11 cellular contexts compared by ENCODE assay signal in genomic region chr7:139720705-139721231, GRCh38. TPM values are rescaled to one million over a fixed set of nuclear protein-coding genes. Genes with fewer than 3 reads are reported as not detected.
DNase-seq lines count a peak whose midpoint lies in the region; ATAC-seq and TF ChIP-seq lines count a peak whose summit lies in the region.
"Had no signal": no experiment of that assay in that cellular context is flagged by ENCODE, and none has a peak within 500 bp of the region (broad histone marks: within the 10 kb centered on the region; RNA-seq: fewer than 3 reads in every experiment).

No MANE protein-coding gene starts in this region.

- H3K4me1 ChIP-seq in PC-3 (ENCODE audit: insufficient read depth, low read length): peaks cover 50% of the 10 kb centered on the region
- H3K4me1 ChIP-seq in right cardiac atrium (ENCODE audit: control insufficient read depth, insufficient read depth, low read length): peaks cover 17% of the 10 kb centered on the region
- H3K4me1 ChIP-seq in transverse colon: peaks cover 31 to 52% (median 35%) of the 10 kb centered on the region in 4 donors
- peaks cover 4% of the 10 kb centered on the region for H3K4me1 ChIP-seq in neural progenitor cell

- no peaks in the 10 kb centered on the region for H3K27me3 Mint-ChIP-seq in activated naive CD4-positive, alpha-beta T cell treated with anti-CD3 and anti-CD28 coated beads, Interleukin-2, amount 10 ng/mL, durations not matched to agents 7 days and 5 days
- no peaks in the 10 kb centered on the region for H3K27me3 Mint-ChIP-seq in neural progenitor cell (ENCODE audit: insufficient read depth, low read depth)
- H3K27me3 Mint-ChIP-seq: CD4-positive, alpha-beta memory T cell had no signal

- DNase-seq in activated naive CD4-positive, alpha-beta T cell treated with anti-CD3 and anti-CD28 coated beads, Interleukin-2, amount 10 ng/mL, durations not matched to agents 7 days and 5 days: peak; percentile 40
- no peak for DNase-seq in activated naive CD4-positive, alpha-beta T cell treated with Interleukin-2 at 50 U/mL for 16 hours
- DNase-seq in PC-3 (peak; percentile 81), right cardiac atrium (peak in 1 of 3 donors; percentile 39), transverse colon (peak; percentile 50), neural progenitor cell (ENCODE audit: low spot score) (no peak), omental fat pad (ENCODE audit: low spot score) (no peak)
- DNase-seq: activated effector memory CD4-positive, alpha-beta T cell treated with Interleukin-2 at 50 U/mL for 16 hours; NCI-H774 had no signal

- H3K27ac ChIP-seq in PC-3 (ENCODE audit: low read length) (peak overlapping the region; percentile 54), right cardiac atrium (ENCODE audit: low read length) (peak overlapping the region; percentile 24), transverse colon (peak overlapping the region; percentile 64 to 78 (median 70)), neural progenitor cell (no peak overlapping the region)

- H3K9me2 ChIP-seq in PC-3 (replicated peaks; ENCODE audit: low read length): no peaks in the 10 kb centered on the region

- no peak for TF ChIP-seq POLR2A in transverse colon (IDR thresholded peaks at IDR 0.05)

- intact Hi-C loops in PC-3 (cut with micrococcal nuclease): loop anchor here (1.0 to 2.0 kb wide), 2 partner anchors 11 to 40 kb away; no protein-coding TSS in a partner anchor
- intact Hi-C loops in right cardiac atrium (cut with DNase I): no loop called here
- intact Hi-C loops in transverse colon (cut with DNase I; ENCODE audit: low total_unique reads): no loop called here

- in situ Hi-C loops in transverse colon (cut with MboI; ENCODE audit: low pct_ligation_motif_present in 1 of 4, low pct_unique_long_range_greater_than_20kb in 1 of 4, low sequenced_read_pairs in 3 of 4): loop anchor here in 1 of 4 donors (10.0 kb wide), 1 partner anchor 54 kb away; the partner anchor contains the start of gene HIPK2

- H3K27ac Mint-ChIP-seq in activated naive CD4-positive, alpha-beta T cell treated with anti-CD3 and anti-CD28 coated beads, Interleukin-2, amount 10 ng/mL, durations not matched to agents 7 days and 5 days: no peak overlapping the region
- H3K27ac Mint-ChIP-seq in neural progenitor cell: no peak overlapping the region

- H3K9ac ChIP-seq in PC-3 (ENCODE audit: low read length) (peak overlapping the region; percentile 20; the same call in 1 of the 2 replicates), neural progenitor cell (no peak overlapping the region)

- peaks cover 8% of the 10 kb centered on the region for H3K36me3 Mint-ChIP-seq in activated naive CD4-positive, alpha-beta T cell treated with anti-CD3 and anti-CD28 coated beads, Interleukin-2, amount 10 ng/mL, durations not matched to agents 7 days and 5 days
- peaks cover 19% of the 10 kb centered on the region for H3K36me3 Mint-ChIP-seq in neural progenitor cell

- peaks cover 17% of the 10 kb centered on the region for H3K36me3 ChIP-seq in PC-3 (ENCODE audit: low read depth, low read length)
- peaks cover 0 to 10% (median 4%) of the 10 kb centered on the region in 4 donors for H3K36me3 ChIP-seq in transverse colon
- no peaks in the 10 kb centered on the region for H3K36me3 ChIP-seq in neural progenitor cell

- H4K20me1 ChIP-seq in PC-3 (ENCODE audit: low read length) (peaks cover 36% of the 10 kb centered on the region), neural progenitor cell (ENCODE audit: low read depth) (peaks cover 19% of the 10 kb centered on the region)

- H3K27me3 ChIP-seq in PC-3 (ENCODE audit: low read length): no peaks in the 10 kb centered on the region
- no peaks in the 10 kb centered on the region for H3K27me3 ChIP-seq in right cardiac atrium (ENCODE audit: control insufficient read depth, insufficient read depth)
- H3K27me3 ChIP-seq in transverse colon: no peaks in the 10 kb centered on the region
- H3K27me3 ChIP-seq in neural progenitor cell: no peaks in the 10 kb centered on the region

- CTCF ChIA-PET in activated naive CD4-positive, alpha-beta T cell treated with anti-CD3 and anti-CD28 coated beads, Interleukin-2, amount 10 ng/mL, durations not matched to agents 7 days and 5 days (lab: Charles Lee): no interaction called here
- CTCF ChIA-PET in PC-3 (lab: Charles Lee): no interaction called here

- H3K4me3 Mint-ChIP-seq in activated naive CD4-positive, alpha-beta T cell treated with anti-CD3 and anti-CD28 coated beads, Interleukin-2, amount 10 ng/mL, durations not matched to agents 7 days and 5 days: no peak overlapping the region
- H3K4me3 Mint-ChIP-seq in neural progenitor cell: no peak overlapping the region
- H3K4me3 Mint-ChIP-seq: CD4-positive, alpha-beta memory T cell had no signal

- H3K4me2 ChIP-seq in PC-3 (ENCODE audit: low read length) (peak overlapping the region; percentile 54), neural progenitor cell (no peak overlapping the region)

- 55% methylated on average over 12 of the region's 12 CpGs for WGBS in right cardiac atrium
- 31 to 69% methylated on average over 8 to 12 of the region's 12 CpGs for whole genome bisulfite sequencing in transverse colon (ENCODE audit: low coverage in 1 of 2), 2 donors

- peaks cover 7% of the 10 kb centered on the region for H3K4me1 Mint-ChIP-seq in activated naive CD4-positive, alpha-beta T cell treated with anti-CD3 and anti-CD28 coated beads, Interleukin-2, amount 10 ng/mL, durations not matched to agents 7 days and 5 days
- H3K4me1 Mint-ChIP-seq in neural progenitor cell: peaks cover 3% of the 10 kb centered on the region

- H3K9me3 ChIP-seq in PC-3 (ENCODE audit: low read length) (no peaks in the 10 kb centered on the region), right cardiac atrium (ENCODE audit: control insufficient read depth, low read length) (no peaks in the 10 kb centered on the region), transverse colon (no peaks in the 10 kb centered on the region), neural progenitor cell (ENCODE audit: low read depth) (no peaks in the 10 kb centered on the region)

- no peak for TF ChIP-seq EP300 in transverse colon (IDR thresholded peaks at IDR 0.05; ENCODE audit: low read depth)

- POLR2A ChIA-PET in PC-3 (lab: Charles Lee; ENCODE audit: unreplicated experiment): interaction anchor here (0.7 kb wide), 1 partner anchor 62 kb away, joined by 3 read pairs; no protein-coding TSS in a partner anchor

- ATAC-seq in PC-3: peak; percentile 85
- ATAC-seq in right cardiac atrium: peak; percentile 58 to 68
- ATAC-seq in omental fat pad (ENCODE audit: low FRiP score): no peak
- no peak for ATAC-seq in HG03108 (IDR thresholded peaks at IDR 0.05; ENCODE audit: unreplicated experiment)

- no peak overlapping the region for H2AFZ ChIP-seq in PC-3 (ENCODE audit: low read length)
- no peak overlapping the region for H2AFZ ChIP-seq in neural progenitor cell (replicated peaks)

- H3K79me2 ChIP-seq in PC-3 (ENCODE audit: low read length): peaks cover 98% of the 10 kb centered on the region
- peaks cover 34% of the 10 kb centered on the region for H3K79me2 ChIP-seq in neural progenitor cell (ENCODE audit: low read depth)

- BruUV-seq in PC-3 (replicated peaks; lab: Mats Ljungman, UMichigan): no TSS peak

- no peaks in the 10 kb centered on the region for H3K9me3 Mint-ChIP-seq in activated naive CD4-positive, alpha-beta T cell treated with anti-CD3 and anti-CD28 coated beads, Interleukin-2, amount 10 ng/mL, durations not matched to agents 7 days and 5 days
- H3K9me3 Mint-ChIP-seq in neural progenitor cell: no peaks in the 10 kb centered on the region
- H3K9me3 Mint-ChIP-seq: CD4-positive, alpha-beta memory T cell had no signal

- H3K4me3 ChIP-seq in PC-3 (ENCODE audit: low read length) (no peak overlapping the region), right cardiac atrium (ENCODE audit: low read length) (no peak overlapping the region), transverse colon (no peak overlapping the region), neural progenitor cell (no peak overlapping the region)

- no peaks in the 10 kb centered on the region for H3F3A ChIP-seq in PC-3 (ENCODE audit: low read length, unreplicated experiment)
- no peaks in the 10 kb centered on the region for H3F3A ChIP-seq in neural progenitor cell (ENCODE audit: low read depth)

- TF ChIP-seq CTCF in PC-3 (conservative IDR thresholded peaks at IDR 0.05; ENCODE audit: low read depth, low read length): no peak
- peak in 1 of 5 experiments; percentile 14 for TF ChIP-seq CTCF in transverse colon (IDR thresholded peaks at IDR 0.05)
- TF ChIP-seq CTCF in neural progenitor cell (IDR thresholded peaks at IDR 0.05): no peak
- no peak for TF ChIP-seq CTCF in omental fat pad (IDR thresholded peaks at IDR 0.05)

RNA-seq across cellular contexts. Expression of gene HIPK2, which starts 57.0 kb away (rescaled TPM):
- total RNA-seq in PC-3 (2014; rRNA removed) (38.1 and 46.0 TPM in 2 replicates), right cardiac atrium (100 to 1,000 TPM in 2 of 4 donors, 10 to 100 TPM in 2; 92.6 to 131 (median 113) TPM), transverse colon (10 to 100 TPM; 27.3 to 40.3 (median 33.6) TPM), neural progenitor cell (ENCODE audit: low replicate concordance) (12.8 and 14.2 TPM in 2 replicates), omental fat pad (10 to 100 TPM; 39.6 to 90.3 (median 70.0) TPM)
- polyA plus RNA-seq in right cardiac atrium: 72.1 TPM

Comparison
In these comparisons a context has a peak if more than half of its experiments do, and no peak if none do; other contexts are left out.
1. DNase-seq: peak in activated naive CD4-positive, alpha-beta T cell treated with anti-CD3 and anti-CD28 coated beads, Interleukin-2, amount 10 ng/mL, durations not matched to agents 7 days and 5 days (single experiment), PC-3 (single experiment) and transverse colon (single experiment); none in activated naive CD4-positive, alpha-beta T cell treated with Interleukin-2 at 50 U/mL for 16 hours (single experiment), neural progenitor cell (single experiment) and omental fat pad (single experiment).
2. ATAC-seq: peak in PC-3 (single experiment) and right cardiac atrium (2 of 2); none in omental fat pad (single experiment) and HG03108 (single experiment).